ENCODE assay signal across 12 cellular contexts in genomic region chr1:1425753-1426495, GRCh38. TPM values are rescaled to one million over a fixed set of nuclear protein-coding genes. Genes with fewer than 3 reads are reported as not detected.
A peak's percentile ranks its signal among the peaks of the same experiment; 100 is the strongest.
DNase-seq lines count a peak whose midpoint lies in the region; TF ChIP-seq lines count a peak whose summit lies in the region.
"Had no signal": no experiment of that assay in that cellular context is flagged by ENCODE, and none has a peak within 500 bp of the region (broad histone marks: within the 10 kb centered on the region; RNA-seq: fewer than 3 reads in every experiment).

No MANE protein-coding gene starts in this region.

- H3K9me3 ChIP-seq in osteoblast (ENCODE audit: low read depth, low read length) = no peaks in the 10 kb centered on the region
- H3K9me3 ChIP-seq: heart right ventricle had no signal

- peak; percentile 6 for DNase-seq in GM03348 (ENCODE audit: low spot score)
- DNase-seq in HuH-7.5 (ENCODE audit: low spot score) = peak; percentile 31
- peak; percentile 92 for DNase-seq in globus pallidus (ENCODE audit: low spot score)
- DNase-seq in osteoblast (ENCODE audit: insufficient read length, low spot score, missing footprints) = peak; percentile 79
- DNase-seq in RPMI8226 = no peak
- no peak for DNase-seq in GM20000 (ENCODE audit: low spot score)
- DNase-seq in SW 1271 (lab: John Stamatoyannopoulos, UW) = no peak
- DNase-seq: activated effector memory CD4-positive, alpha-beta T cell treated with Interleukin-2 at 50 U/mL for 16 hours; heart right ventricle; naive B cell; NCI-H2081 treated with DMSO at 0.1 percent for 48 hours had no signal

- no peak overlapping the region for H3K4me2 ChIP-seq in osteoblast (ENCODE audit: insufficient read depth, low read length)

- H2AFZ ChIP-seq in osteoblast (ENCODE audit: low read length) = no peak overlapping the region

- TF ChIP-seq CTCF in osteoblast (IDR thresholded peaks at IDR 0.05; ENCODE audit: extremely low read depth, low read depth, low read length) (no peak), GM20000 (IDR thresholded peaks at IDR 0.05; ENCODE audit: extremely low read depth, missing control alignments) (no peak)

- no peak overlapping the region for H3K4me3 ChIP-seq in osteoblast (ENCODE audit: insufficient read depth, low read length)
- H3K4me3 ChIP-seq: heart right ventricle had no signal

- no peaks in the 10 kb centered on the region for H3K36me3 ChIP-seq in osteoblast (ENCODE audit: insufficient read depth, low read length)
- H3K36me3 ChIP-seq: heart right ventricle had no signal

- H3K27ac ChIP-seq in osteoblast (ENCODE audit: low read depth, low read length) = no peak overlapping the region
- H3K27ac ChIP-seq: heart right ventricle had no signal

- H3K79me2 ChIP-seq in osteoblast (ENCODE audit: insufficient read depth, low read length) = no peaks in the 10 kb centered on the region

- peaks cover 16% of the 10 kb centered on the region for H3K4me1 ChIP-seq in osteoblast (ENCODE audit: insufficient read depth, low read length)

- H3K27me3 ChIP-seq in osteoblast (ENCODE audit: insufficient read depth, low read length) = no peaks in the 10 kb centered on the region

- H4K20me1 ChIP-seq in osteoblast (ENCODE audit: insufficient read depth, low read length) = no peaks in the 10 kb centered on the region

RNA-seq across cellular contexts. Expression of gene ANKRD65, which starts 4.8 kb away (rescaled TPM):
- 1.2 and 1.8 TPM in 2 replicates for total RNA-seq in osteoblast
- total RNA-seq: HT1080 had no signal

RNA-seq across cellular contexts. Expression of gene VWA1, which starts 9.6 kb away (rescaled TPM):
- 2.4 and 4.3 TPM in 2 replicates for total RNA-seq in osteoblast

RNA-seq across cellular contexts. Expression of gene MRPL20, which starts 18.8 kb away (rescaled TPM):
- total RNA-seq in osteoblast = 53.9 and 58.9 TPM in 2 replicates

RNA-seq across cellular contexts. Expression of gene ATAD3C, which starts 23.6 kb away (rescaled TPM):
- under 0.01 and 0.59 TPM in 2 replicates for total RNA-seq in osteoblast
- total RNA-seq: HT1080 had no signal

RNA-seq across cellular contexts. Expression of gene CCNL2, which starts 26.8 kb away (rescaled TPM):
- 138 and 139 TPM in 2 replicates for total RNA-seq in osteoblast

Comparison
In these comparisons a context has a peak if more than half of its experiments do, and no peak if none do; other contexts are left out.
1. DNase-seq: peak in GM03348 (single experiment), HuH-7.5 (single experiment), globus pallidus (single experiment) and osteoblast (single experiment); none in RPMI8226 (single experiment), GM20000 (single experiment) and SW 1271 (0 of 2).